13 cellular contexts compared by ENCODE assay signal in the genomic region with DNA sequence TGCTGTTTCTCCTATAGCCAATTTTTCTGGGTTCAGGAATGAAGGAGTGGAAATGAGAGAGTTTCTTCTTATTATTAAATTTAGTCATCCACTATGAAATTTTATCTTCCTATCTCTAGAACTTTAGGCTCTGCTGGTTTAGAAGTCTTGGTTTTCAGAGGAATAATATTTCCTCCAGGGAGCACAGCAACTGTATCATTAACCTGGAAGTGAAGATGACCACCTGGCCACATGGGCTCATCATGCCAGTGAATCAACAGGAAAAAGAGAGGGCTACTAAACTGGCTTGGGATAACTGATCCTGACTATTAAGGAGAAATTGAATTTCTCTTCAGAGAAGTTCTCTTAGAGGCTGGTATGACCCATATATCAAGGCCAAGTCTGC. TPM values are rescaled to one million over a fixed set of nuclear protein-coding genes. Genes with fewer than 3 reads are reported as not detected.
"Had no signal": no experiment of that assay in that cellular context is flagged by ENCODE, and none has a peak within 500 bp of the region (broad histone marks: within the 10 kb centered on the region; RNA-seq: fewer than 3 reads in every experiment).

No MANE protein-coding gene starts in this region.

- H3K27ac ChIP-seq: adrenal gland, lower lobe of right lung, testis had no signal

- DNase-seq: activated CD4-positive, alpha-beta T cell treated with anti-CD3 and anti-CD28 coated beads for 48 hours; activated naive CD4-positive, alpha-beta T cell treated with anti-CD3 and anti-CD28 coated beads for 36 hours; adrenal gland; dermis blood vessel endothelial cell; lower lobe of right lung; naive thymus-derived CD4-positive, alpha-beta T cell; right cardiac atrium; stimulated activated CD4-positive, alpha-beta T cell treated with anti-CD3 and anti-CD28 coated beads, Interleukin-2, amount 100 ng/mL, for 24 hours; stimulated activated naive CD4-positive, alpha-beta T cell treated with Interleukin-2 at 50 U/mL for 16 hours; T-helper 17 cell; testis had no signal

- H3K4me3 Mint-ChIP-seq: activated naive CD4-positive, alpha-beta T cell treated with anti-CD3 and anti-CD28 coated beads for 36 hours; activated T-helper 17 cell treated with anti-CD3 and anti-CD28 coated beads, Interleukin-2, amount 50 U/mL, for 72 hours; naive thymus-derived CD4-positive, alpha-beta T cell; T-helper 17 cell; WTC11 had no signal

- H3K9me3 ChIP-seq: adrenal gland, lower lobe of right lung, testis had no signal

- H3K27ac Mint-ChIP-seq: activated naive CD4-positive, alpha-beta T cell treated with anti-CD3 and anti-CD28 coated beads for 36 hours; activated T-helper 17 cell treated with anti-CD3 and anti-CD28 coated beads, Interleukin-2, amount 50 U/mL, for 72 hours; naive thymus-derived CD4-positive, alpha-beta T cell; T-helper 17 cell had no signal

- H3K4me3 ChIP-seq: adrenal gland, lower lobe of right lung, testis had no signal

- H3K9me3 Mint-ChIP-seq: activated naive CD4-positive, alpha-beta T cell treated with anti-CD3 and anti-CD28 coated beads for 36 hours; activated T-helper 17 cell treated with anti-CD3 and anti-CD28 coated beads, Interleukin-2, amount 50 U/mL, for 72 hours; WTC11 had no signal

- H3K36me3 Mint-ChIP-seq: naive thymus-derived CD4-positive, alpha-beta T cell had no signal

- H3K4me1 Mint-ChIP-seq: activated T-helper 17 cell treated with anti-CD3 and anti-CD28 coated beads, Interleukin-2, amount 50 U/mL, for 72 hours; naive thymus-derived CD4-positive, alpha-beta T cell; T-helper 17 cell had no signal

- H3K36me3 ChIP-seq: adrenal gland, lower lobe of right lung had no signal

- H3K27me3 ChIP-seq: adrenal gland, testis had no signal

RNA-seq across cellular contexts. Expression of a gene that starts 44.4 kb away (rescaled TPM):
- polyA plus RNA-seq: naive thymus-derived CD4-positive, alpha-beta T cell had no signal
